In the genomic region with DNA sequence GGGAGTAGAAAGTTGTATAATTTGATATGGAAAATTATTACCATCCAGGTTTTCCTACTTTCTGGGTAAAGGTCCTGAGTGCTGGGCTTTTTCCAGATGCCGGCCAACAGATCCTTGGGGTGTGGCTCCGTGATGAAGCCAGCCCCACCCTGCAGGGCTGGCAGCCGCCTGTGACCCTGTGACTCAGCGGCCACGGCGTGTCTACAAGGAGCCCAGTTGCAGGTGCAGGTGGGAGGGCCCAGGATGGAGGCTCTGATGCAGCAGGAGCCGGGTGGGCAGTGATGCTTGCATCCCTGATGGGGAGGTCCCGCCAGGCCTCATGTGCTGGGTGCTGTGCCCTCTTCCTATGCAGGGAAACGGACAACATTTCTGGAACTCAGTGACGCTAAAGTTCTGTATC, we compare ENCODE assay signal across 18 cellular contexts.
A peak's percentile ranks its signal among the peaks of the same experiment; 100 is the strongest.
DNase-seq lines count a peak whose midpoint lies in the region; ATAC-seq, FAIRE-seq and TF ChIP-seq lines count a peak whose summit lies in the region.
"Had no signal": no experiment of that assay in that cellular context is flagged by ENCODE, and none has a peak within 500 bp of the region (broad histone marks: within the 10 kb centered on the region; RNA-seq: fewer than 3 reads in every experiment).

No MANE protein-coding gene starts in this region.

- no peak overlapping the region for H2BK15ac ChIP-seq in neuronal stem cell (ENCODE audit: low read length)

- FAIRE-seq in small intestine (lab: Jason Lieb, UNC) (no peak), HTR-8/SVneo (lab: Jason Lieb, UNC) (no peak)
- FAIRE-seq: keratinocyte had no signal

- H2BK120ac ChIP-seq in neuronal stem cell (ENCODE audit: low read depth, low read length), result no peak overlapping the region

- H2AK5ac ChIP-seq in neuronal stem cell (ENCODE audit: low read depth, low read length), result no peak overlapping the region

- H2BK12ac ChIP-seq in neuronal stem cell (ENCODE audit: low read length), result no peak overlapping the region

- H3K27ac ChIP-seq in small intestine (ENCODE audit: low read depth in 1 of 2, low read length in 1 of 2), result no peak overlapping the region
- no peak overlapping the region for H3K27ac ChIP-seq in neuronal stem cell (replicated peaks; ENCODE audit: low read length)
- H3K27ac ChIP-seq: body of pancreas had no signal

- H3K27me3 ChIP-seq in MG63, result no peaks in the 10 kb centered on the region
- no peaks in the 10 kb centered on the region for H3K27me3 ChIP-seq in small intestine (ENCODE audit: control insufficient read depth in 2 of 2, insufficient read depth in 2 of 2, low read length in 2 of 2)
- H3K27me3 ChIP-seq in neuronal stem cell (ENCODE audit: control insufficient read depth in 3 of 3, insufficient read depth in 3 of 3, low read depth in 1 of 3, low read length in 3 of 3), result peaks cover 0 to 5% (median 0%) of the 10 kb centered on the region in 3 experiments
- H3K27me3 ChIP-seq: body of pancreas had no signal

- no peaks in the 10 kb centered on the region; the same call in 1 of the 2 replicates for H3K9me3 ChIP-seq in MG63
- no peaks in the 10 kb centered on the region for H3K9me3 ChIP-seq in small intestine (ENCODE audit: control insufficient read depth, low read depth)
- H3K9me3 ChIP-seq in neuronal stem cell (replicated peaks in 1 of 2; ENCODE audit: control insufficient read depth in 2 of 2, insufficient read depth in 1 of 2, low read depth in 1 of 2, low read length in 2 of 2), result no peaks in the 10 kb centered on the region
- H3K9me3 ChIP-seq: body of pancreas had no signal

- 31 to 59% (median 45%) methylated on average over 10 of the region's 10 CpGs for WGBS in small intestine, 3 donors
- no CpG with 5 or more reads among the region's 10 CpGs for WGBS in neuronal stem cell (ENCODE audit: extremely low coverage in 2 of 2, insufficient read length in 2 of 2, insufficient replicate concordance in 1 of 2), 2 donors

- H3K4me1 ChIP-seq in small intestine (ENCODE audit: control insufficient read depth in 2 of 2, insufficient read depth in 1 of 2, low read depth in 1 of 2, low read length in 1 of 2) (no peaks in the 10 kb centered on the region), neuronal stem cell (ENCODE audit: control insufficient read depth in 2 of 2, insufficient read depth in 1 of 2, low read depth in 1 of 2, low read length in 2 of 2) (no peaks in the 10 kb centered on the region)
- H3K4me1 ChIP-seq: body of pancreas had no signal

- no peak overlapping the region for H3K4me2 ChIP-seq in neuronal stem cell (ENCODE audit: insufficient read depth, low read length, poor library complexity, severe bottlenecking)

- in situ Hi-C loops in Caki2 (cut with HindIII; ENCODE audit: low pct_unique_long_range_greater_than_20kb, low sequenced_read_pairs), result no loop called here

- no peaks in the 10 kb centered on the region for H3K79me1 ChIP-seq in neuronal stem cell (ENCODE audit: low read depth, low read length)

- H2AFZ ChIP-seq in neuronal stem cell (ENCODE audit: low read length), result no peak overlapping the region

- H3K14ac ChIP-seq in neuronal stem cell (ENCODE audit: low read length), result no peak overlapping the region

- H3K4me3 ChIP-seq in MG63 (no peak overlapping the region), epithelial cell of esophagus (ENCODE audit: low read length) (no peak overlapping the region), small intestine (ENCODE audit: low read depth in 1 of 2, low read length in 2 of 2) (no peak overlapping the region), neuronal stem cell (ENCODE audit: low read length in 2 of 2) (no peak overlapping the region)
- H3K4me3 ChIP-seq: body of pancreas, skin epidermis had no signal

- no peak overlapping the region for H2BK5ac ChIP-seq in neuronal stem cell (ENCODE audit: low read length)

- no peak for TF ChIP-seq CTCF in epithelial cell of esophagus (IDR thresholded peaks at IDR 0.05; ENCODE audit: insufficient read depth, low read depth, low read length, missing control alignments)

- H3K4ac ChIP-seq in neuronal stem cell (ENCODE audit: low read length), result no peak overlapping the region

- H4K91ac ChIP-seq in neuronal stem cell (ENCODE audit: low read depth, low read length, poor library complexity), result no peak overlapping the region

- H4K8ac ChIP-seq in neuronal stem cell (ENCODE audit: low read depth, low read length), result no peak overlapping the region

- H3K23ac ChIP-seq in neuronal stem cell (ENCODE audit: low read depth, low read length, poor library complexity), result no peak overlapping the region

- no peak for ATAC-seq in HG02970 (IDR thresholded peaks at IDR 0.05; ENCODE audit: low FRiP score, unreplicated experiment)
- ATAC-seq: activated T-cell treated with anti-CD3 and anti-CD28 coated beads, Interleukin-2, amount 50 U/mL, for 72 hours; Panc1; SK-N-SH treated with all-trans-retinoic acid at 6 μM for 48 hours had no signal

- H3K36me3 ChIP-seq in MG63 (no peaks in the 10 kb centered on the region), small intestine (ENCODE audit: control insufficient read depth in 2 of 2, insufficient read depth in 2 of 2, low read length in 2 of 2) (no peaks in the 10 kb centered on the region), neuronal stem cell (replicated peaks in 1 of 2; ENCODE audit: control insufficient read depth in 2 of 2, insufficient read depth in 2 of 2, low read length in 2 of 2) (no peaks in the 10 kb centered on the region)

- DNase-seq in Caki2 (ENCODE audit: low read depth), result peak; percentile 68
- peak; percentile 16 for DNase-seq in MG63
- DNase-seq in epithelial cell of esophagus (ENCODE audit: low read depth), result peak; percentile 2
- peak; percentile 83 for DNase-seq in small intestine
- no peak for DNase-seq in neuronal stem cell (ENCODE audit: low spot score)
- DNase-seq in DMS114 treated with DMSO at 0.1 percent for 48 hours (lab: John Stamatoyannopoulos, UW; ENCODE audit: unreplicated experiment), result no peak
- DNase-seq in HTR-8/SVneo (ENCODE audit: insufficient read length, low spot score), result no peak
- DNase-seq: activated CD4-positive, alpha-beta T cell treated with anti-CD3 and anti-CD28 coated beads for 1 hour; activated naive CD8-positive, alpha-beta T cell treated with anti-CD3 and anti-CD28 coated beads, Interleukin-2, amount 10 ng/mL, durations not matched to agents 7 days and 5 days; activated T-cell treated with anti-CD3 and anti-CD28 coated beads, Interleukin-2, amount 50 U/mL, for 72 hours; cortex of kidney; stimulated activated CD4-positive, alpha-beta T cell treated with anti-CD3 and anti-CD28 coated beads, Interleukin-2, amount 100 ng/mL, for 48 hours had no signal

- H3K9ac ChIP-seq in neuronal stem cell (ENCODE audit: low read depth, low read length, poor library complexity), result no peak overlapping the region

- no peak overlapping the region for H3K18ac ChIP-seq in neuronal stem cell (ENCODE audit: low read length)

Comparison
In these comparisons a context has a peak if more than half of its experiments do, and no peak if none do; other contexts are left out.
1. DNase-seq: peak in Caki2 (single experiment), MG63 (single experiment), epithelial cell of esophagus (single experiment) and small intestine (single experiment); none in neuronal stem cell (single experiment), DMS114 treated with DMSO at 0.1 percent for 48 hours (single experiment) and HTR-8/SVneo (single experiment).